8 cellular contexts compared by ENCODE assay signal in genomic region chr16:24253192-24253591, GRCh38. TPM values are rescaled to one million over a fixed set of nuclear protein-coding genes. Genes with fewer than 3 reads are reported as not detected.
DNase-seq lines count a peak whose midpoint lies in the region; ATAC-seq, FAIRE-seq and TF ChIP-seq lines count a peak whose summit lies in the region.

No MANE protein-coding gene starts in this region.

- FAIRE-seq in GM19239 (lab: Jason Lieb, UNC), result peak; percentile 90

- no peaks in the 10 kb centered on the region for H3K4me1 ChIP-seq in BE2C
- H3K4me1 ChIP-seq in esophagus muscularis mucosa, result no peaks in the 10 kb centered on the region

- no peak for TF ChIP-seq POLR2A in esophagus muscularis mucosa (IDR thresholded peaks at IDR 0.05; ENCODE audit: low read depth)

- intact Hi-C loops in esophagus muscularis mucosa (cut with DNase I), result loop anchor here (10.0 kb wide), 1 partner anchor 208 kb away; no protein-coding TSS in a partner anchor

- H3K27ac Mint-ChIP-seq in neural crest cell (ENCODE audit: unreplicated experiment), result no peak overlapping the region

- peaks cover 84% of the 10 kb centered on the region for H3K27me3 Mint-ChIP-seq in neural crest cell (ENCODE audit: low read depth)

- H3K36me3 ChIP-seq in BE2C, result no peaks in the 10 kb centered on the region
- H3K36me3 ChIP-seq in esophagus muscularis mucosa, result no peaks in the 10 kb centered on the region

- DNase-seq in BE2C, result peak; percentile 32
- DNase-seq in GM19239 (ENCODE audit: insufficient read length, low spot score), result peak; percentile 54
- peak; percentile 70 for DNase-seq in NCI-H2227 (lab: John Stamatoyannopoulos, UW; ENCODE audit: unreplicated experiment)
- DNase-seq in activated CD8-positive, alpha-beta memory T cell treated with anti-CD3 and anti-CD28 coated beads for 24 hours, result peak; percentile 64
- DNase-seq in esophagus muscularis mucosa (ENCODE audit: extremely low spot score), result no peak
- DNase-seq in neural crest cell (ENCODE audit: low read depth, low spot score), result peak; percentile 25

- no peak overlapping the region for H3K4me3 Mint-ChIP-seq in neural crest cell

- no peak for TF ChIP-seq EP300 in esophagus muscularis mucosa (IDR thresholded peaks at IDR 0.05)

- H3K27me3 ChIP-seq in BE2C (peaks cover 29% of the 10 kb centered on the region), esophagus muscularis mucosa (peaks cover 0 to 51% (median 2%) of the 10 kb centered on the region in 4 donors)

- H3K9me3 ChIP-seq in BE2C (no peaks in the 10 kb centered on the region), esophagus muscularis mucosa (no peaks in the 10 kb centered on the region)

- TF ChIP-seq CTCF in BE2C (IDR thresholded peaks at IDR 0.05; ENCODE audit: low read depth, low read length), result peak; percentile 80
- peak; percentile 30 to 57 (median 48) for TF ChIP-seq CTCF in esophagus muscularis mucosa (IDR thresholded peaks at IDR 0.05)
- peak; percentile 82 for TF ChIP-seq CTCF in neural crest cell (conservative IDR thresholded peaks at IDR 0.05)

- no peak overlapping the region for H3K27ac ChIP-seq in esophagus muscularis mucosa (replicated peaks in 1 of 4)

- peaks cover 4% of the 10 kb centered on the region for H3K4me1 Mint-ChIP-seq in neural crest cell

- 14% methylated on average over 7 of the region's 7 CpGs for WGBS in esophagus muscularis mucosa

- H3K4me3 ChIP-seq in BE2C (ENCODE audit: low read depth, low read length) (no peak overlapping the region), esophagus muscularis mucosa (no peak overlapping the region)

- ATAC-seq in GM18502 (IDR thresholded peaks at IDR 0.05; ENCODE audit: poor library complexity, unreplicated experiment) (no peak), HG02870 (IDR thresholded peaks at IDR 0.05; ENCODE audit: unreplicated experiment) (no peak)

- H3K36me3 Mint-ChIP-seq in neural crest cell (ENCODE audit: low read depth), result no peaks in the 10 kb centered on the region

- H3K9me3 Mint-ChIP-seq in neural crest cell, result no peaks in the 10 kb centered on the region

RNA-seq across cellular contexts. Expression of gene CACNG3, which starts 2.9 kb away (rescaled TPM):
- not detected for polyA plus RNA-seq in BE2C (2012; ENCODE audit: insufficient read depth, insufficient read length, low read depth)
- not detected for total RNA-seq in esophagus muscularis mucosa
- not detected in 2 replicates for total RNA-seq in neural crest cell
